Comparison of ENCODE assay signal across 17 cellular contexts in genomic region chr5:77620404-77620803, GRCh38. TPM values are rescaled to one million over a fixed set of nuclear protein-coding genes. Genes with fewer than 3 reads are reported as not detected.
DNase-seq lines count a peak whose midpoint lies in the region; ATAC-seq lines count a peak whose summit lies in the region.
"Had no signal": no experiment of that assay in that cellular context is flagged by ENCODE, and none has a peak within 500 bp of the region (broad histone marks: within the 10 kb centered on the region; RNA-seq: fewer than 3 reads in every experiment).

No MANE protein-coding gene starts in this region.

- peak; percentile 65 for ATAC-seq in left colon
- ATAC-seq in GM18858 (IDR thresholded peaks at IDR 0.05; ENCODE audit: unreplicated experiment): no peak
- ATAC-seq: gastrocnemius medialis had no signal

- intact Hi-C loops in left colon (cut with DNase I, micrococcal nuclease): no loop called here

- peak; percentile 26 for DNase-seq in DMS 273 (lab: John Stamatoyannopoulos, UW; ENCODE audit: unreplicated experiment)
- DNase-seq in DMS 273 treated with DMSO at 0.1 percent for 48 hours (lab: John Stamatoyannopoulos, UW): no peak
- peak; percentile 90 for DNase-seq in HT-29 (ENCODE audit: low spot score)
- DNase-seq in RPMI8226: peak; percentile 65
- no peak for DNase-seq in left colon
- DNase-seq in medulla oblongata (ENCODE audit: extremely low spot score): no peak
- DNase-seq in inferior parietal cortex (ENCODE audit: extremely low spot score): no peak
- DNase-seq: activated B cell treated with CpG ODN at 0.5 μM for 24 hours, adrenal gland, dermis blood vessel endothelial cell, gastrocnemius medialis, left ventricle myocardium inferior, NCI-H2171 treated with DMSO at 0.1 percent for 48 hours had no signal

RNA-seq across cellular contexts. Expression of gene OTP, which starts 18.1 kb away (rescaled TPM):
- total RNA-seq in HT-29 (2014; rRNA removed; shearing (Covaris generic)): not detected in 2 replicates
- total RNA-seq in left colon: not detected
- total RNA-seq: A172, activated B cell treated with CpG ODN at 0.5 μM for 24 hours, dermis blood vessel endothelial cell, gastrocnemius medialis, left ventricle myocardium inferior, SJSA1, temporal lobe had no signal

Comparison
In these comparisons a context has a peak if more than half of its experiments do, and no peak if none do; other contexts are left out.
1. DNase-seq: peak in DMS 273 (single experiment), HT-29 (single experiment) and RPMI8226 (single experiment); none in DMS 273 treated with DMSO at 0.1 percent for 48 hours (single experiment), left colon (0 of 2), medulla oblongata (single experiment) and inferior parietal cortex (single experiment).